2 cellular contexts compared by ENCODE assay signal in genomic region chrX:20382082-20382481, GRCh38.
A peak's percentile ranks its signal among the peaks of the same experiment; 100 is the strongest.
TF ChIP-seq lines count a peak whose summit lies in the region.

No MANE protein-coding gene starts in this region.

TF ChIP-seq in HepG2, 621 proteins besides CTCF, POLR2A, EP300 and RAD21 (continues in another document):
- TF ChIP-seq TCF7 (IDR thresholded peaks at IDR 0.05; ENCODE audit: low read depth), result peak; percentile 70
- TF ChIP-seq BRCA1 (CRISPR knock-in tag; IDR thresholded peaks at IDR 0.05), result no peak
- TF ChIP-seq, protein P1, sequence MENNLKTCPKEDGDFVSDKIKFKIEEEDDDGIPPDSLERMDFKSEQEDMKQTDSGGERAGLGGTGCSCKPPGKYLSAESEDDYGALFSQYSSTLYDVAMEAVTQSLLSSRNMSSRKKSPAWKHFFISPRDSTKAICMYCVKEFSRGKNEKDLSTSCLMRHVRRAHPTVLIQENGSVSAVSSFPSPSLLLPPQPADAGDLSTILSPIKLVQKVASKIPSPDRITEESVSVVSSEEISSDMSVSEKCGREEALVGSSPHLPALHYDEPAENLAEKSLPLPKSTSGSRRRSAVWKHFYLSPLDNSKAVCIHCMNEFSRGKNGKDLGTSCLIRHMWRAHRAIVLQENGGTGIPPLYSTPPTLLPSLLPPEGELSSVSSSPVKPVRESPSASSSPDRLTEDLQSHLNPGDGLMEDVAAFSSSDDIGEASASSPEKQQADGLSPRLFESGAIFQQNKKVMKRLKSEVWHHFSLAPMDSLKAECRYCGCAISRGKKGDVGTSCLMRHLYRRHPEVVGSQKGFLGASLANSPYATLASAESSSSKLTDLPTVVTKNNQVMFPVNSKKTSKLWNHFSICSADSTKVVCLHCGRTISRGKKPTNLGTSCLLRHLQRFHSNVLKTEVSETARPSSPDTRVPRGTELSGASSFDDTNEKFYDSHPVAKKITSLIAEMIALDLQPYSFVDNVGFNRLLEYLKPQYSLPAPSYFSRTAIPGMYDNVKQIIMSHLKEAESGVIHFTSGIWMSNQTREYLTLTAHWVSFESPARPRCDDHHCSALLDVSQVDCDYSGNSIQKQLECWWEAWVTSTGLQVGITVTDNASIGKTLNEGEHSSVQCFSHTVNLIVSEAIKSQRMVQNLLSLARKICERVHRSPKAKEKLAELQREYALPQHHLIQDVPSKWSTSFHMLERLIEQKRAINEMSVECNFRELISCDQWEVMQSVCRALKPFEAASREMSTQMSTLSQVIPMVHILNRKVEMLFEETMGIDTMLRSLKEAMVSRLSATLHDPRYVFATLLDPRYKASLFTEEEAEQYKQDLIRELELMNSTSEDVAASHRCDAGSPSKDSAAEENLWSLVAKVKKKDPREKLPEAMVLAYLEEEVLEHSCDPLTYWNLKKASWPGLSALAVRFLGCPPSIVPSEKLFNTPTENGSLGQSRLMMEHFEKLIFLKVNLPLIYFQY (CRISPR knock-in tag; IDR thresholded peaks at IDR 0.05; ENCODE audit: borderline replicate concordance), result no peak
- 0 out of 2 replicates have a peak, but pooled peaks have one; percentile 20 for TF ChIP-seq FOXP4 (CRISPR knock-in tag; IDR thresholded peaks at IDR 0.05)
- TF ChIP-seq NCOA2 (CRISPR knock-in tag; IDR thresholded peaks at IDR 0.05), result 0 out of 2 replicates have a peak, but pooled peaks have one; percentile 33
- peak; percentile 31; the same call in 1 of the 2 replicates for TF ChIP-seq NFYC (CRISPR knock-in tag; IDR thresholded peaks at IDR 0.05)
- no peak for TF ChIP-seq ZFYVE20 (CRISPR knock-in tag; IDR thresholded peaks at IDR 0.05; ENCODE audit: borderline replicate concordance, low read depth)
- TF ChIP-seq, protein P2, sequence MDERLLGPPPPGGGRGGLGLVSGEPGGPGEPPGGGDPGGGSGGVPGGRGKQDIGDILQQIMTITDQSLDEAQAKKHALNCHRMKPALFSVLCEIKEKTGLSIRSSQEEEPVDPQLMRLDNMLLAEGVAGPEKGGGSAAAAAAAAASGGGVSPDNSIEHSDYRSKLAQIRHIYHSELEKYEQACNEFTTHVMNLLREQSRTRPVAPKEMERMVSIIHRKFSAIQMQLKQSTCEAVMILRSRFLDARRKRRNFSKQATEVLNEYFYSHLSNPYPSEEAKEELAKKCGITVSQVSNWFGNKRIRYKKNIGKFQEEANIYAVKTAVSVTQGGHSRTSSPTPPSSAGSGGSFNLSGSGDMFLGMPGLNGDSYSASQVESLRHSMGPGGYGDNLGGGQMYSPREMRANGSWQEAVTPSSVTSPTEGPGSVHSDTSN (CRISPR knock-in tag; IDR thresholded peaks at IDR 0.05), result 0 out of 2 replicates have a peak, but pooled peaks have one; percentile 33
- no peak for TF ChIP-seq ZNF615 (CRISPR knock-in tag; IDR thresholded peaks at IDR 0.05; ENCODE audit: borderline replicate concordance)
- TF ChIP-seq SOX13 (IDR thresholded peaks at IDR 0.05), result no peak
- peak in 1 of 2 experiments; percentile 19; a peak in 1 of 4 replicates for TF ChIP-seq SOX13 (CRISPR knock-in tag; conservative IDR thresholded peaks at IDR 0.05 in 1 of 2, IDR thresholded peaks at IDR 0.05 in 1 of 2)
- TF ChIP-seq NPAS2 (CRISPR knock-in tag; IDR thresholded peaks at IDR 0.05; ENCODE audit: borderline replicate concordance), result no peak
- TF ChIP-seq CBX5 (CRISPR knock-in tag; IDR thresholded peaks at IDR 0.05; ENCODE audit: borderline replicate concordance), result no peak
- peak; percentile 47; the same call in 1 of the 2 replicates for TF ChIP-seq CREM (IDR thresholded peaks at IDR 0.05)
- TF ChIP-seq CREM (CRISPR knock-in tag; IDR thresholded peaks at IDR 0.05), result no peak
- TF ChIP-seq GATA4 (IDR thresholded peaks at IDR 0.05; ENCODE audit: borderline replicate concordance, low read depth), result peak; percentile 17; the same call in 1 of the 2 replicates
- TF ChIP-seq, protein P3, sequence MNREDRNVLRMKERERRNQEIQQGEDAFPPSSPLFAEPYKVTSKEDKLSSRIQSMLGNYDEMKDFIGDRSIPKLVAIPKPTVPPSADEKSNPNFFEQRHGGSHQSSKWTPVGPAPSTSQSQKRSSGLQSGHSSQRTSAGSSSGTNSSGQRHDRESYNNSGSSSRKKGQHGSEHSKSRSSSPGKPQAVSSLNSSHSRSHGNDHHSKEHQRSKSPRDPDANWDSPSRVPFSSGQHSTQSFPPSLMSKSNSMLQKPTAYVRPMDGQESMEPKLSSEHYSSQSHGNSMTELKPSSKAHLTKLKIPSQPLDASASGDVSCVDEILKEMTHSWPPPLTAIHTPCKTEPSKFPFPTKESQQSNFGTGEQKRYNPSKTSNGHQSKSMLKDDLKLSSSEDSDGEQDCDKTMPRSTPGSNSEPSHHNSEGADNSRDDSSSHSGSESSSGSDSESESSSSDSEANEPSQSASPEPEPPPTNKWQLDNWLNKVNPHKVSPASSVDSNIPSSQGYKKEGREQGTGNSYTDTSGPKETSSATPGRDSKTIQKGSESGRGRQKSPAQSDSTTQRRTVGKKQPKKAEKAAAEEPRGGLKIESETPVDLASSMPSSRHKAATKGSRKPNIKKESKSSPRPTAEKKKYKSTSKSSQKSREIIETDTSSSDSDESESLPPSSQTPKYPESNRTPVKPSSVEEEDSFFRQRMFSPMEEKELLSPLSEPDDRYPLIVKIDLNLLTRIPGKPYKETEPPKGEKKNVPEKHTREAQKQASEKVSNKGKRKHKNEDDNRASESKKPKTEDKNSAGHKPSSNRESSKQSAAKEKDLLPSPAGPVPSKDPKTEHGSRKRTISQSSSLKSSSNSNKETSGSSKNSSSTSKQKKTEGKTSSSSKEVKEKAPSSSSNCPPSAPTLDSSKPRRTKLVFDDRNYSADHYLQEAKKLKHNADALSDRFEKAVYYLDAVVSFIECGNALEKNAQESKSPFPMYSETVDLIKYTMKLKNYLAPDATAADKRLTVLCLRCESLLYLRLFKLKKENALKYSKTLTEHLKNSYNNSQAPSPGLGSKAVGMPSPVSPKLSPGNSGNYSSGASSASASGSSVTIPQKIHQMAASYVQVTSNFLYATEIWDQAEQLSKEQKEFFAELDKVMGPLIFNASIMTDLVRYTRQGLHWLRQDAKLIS (CRISPR knock-in tag; IDR thresholded peaks at IDR 0.05), result 0 out of 2 replicates have a peak, but pooled peaks have one; percentile 3

TF ChIP-seq in IMR-90, 13 proteins besides CTCF, POLR2A, EP300 and RAD21:
- no peak for TF ChIP-seq NFE2L2 (IDR thresholded peaks at IDR 0.05; ENCODE audit: low read depth, low read length)
